Comparison of ENCODE assay signal across 8 cellular contexts in the genomic region with DNA sequence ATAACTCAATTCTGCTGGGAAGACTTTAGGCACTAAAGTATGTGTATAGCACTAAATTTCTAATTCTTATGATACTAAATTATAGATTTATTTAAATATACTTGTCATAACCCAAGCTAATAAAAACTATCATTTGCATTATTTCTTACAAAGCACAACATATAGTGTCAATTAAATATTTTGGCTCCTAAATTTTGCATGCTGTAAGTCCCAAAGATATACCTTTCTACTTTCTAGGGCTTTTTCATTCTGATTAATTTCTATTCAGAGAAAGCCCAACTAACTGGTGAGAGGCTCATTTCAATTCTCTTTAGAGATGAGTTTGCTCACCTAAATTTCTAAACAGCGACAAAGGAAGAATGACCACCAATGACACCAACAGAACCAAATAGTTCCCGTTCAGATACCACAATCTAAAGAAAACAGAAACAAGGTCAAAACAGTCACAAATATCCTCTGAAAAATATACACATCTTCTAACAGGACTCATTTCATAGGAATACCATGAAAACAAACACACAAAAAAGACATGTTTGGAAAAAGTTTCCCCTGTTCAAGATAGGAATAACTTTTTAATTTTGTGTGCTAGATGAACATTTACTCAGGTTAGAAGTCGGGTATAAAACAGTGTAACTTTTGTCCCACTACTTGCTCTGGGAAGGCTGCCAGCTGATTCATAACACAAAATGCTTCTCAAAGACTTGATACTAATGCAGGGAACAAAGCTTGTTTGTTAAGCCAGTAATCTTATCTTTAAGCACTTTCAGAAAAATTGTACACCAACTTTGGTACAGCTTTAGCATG. TPM values are rescaled to one million over a fixed set of nuclear protein-coding genes. Genes with fewer than 3 reads are reported as not detected.
DNase-seq lines count a peak whose midpoint lies in the region; ATAC-seq, FAIRE-seq and TF ChIP-seq lines count a peak whose summit lies in the region.

No MANE protein-coding gene starts in this region.

- H3K4me3 ChIP-seq in A549 (peak overlapping the region; percentile 91; the same call in 2 of the 3 replicates), colonic mucosa (no peak overlapping the region), mesenchymal stem cell (ENCODE audit: insufficient read depth in 1 of 2, low read depth in 1 of 2, low read length in 2 of 2) (peak overlapping the region in 1 of 2 experiments; percentile 98)

- H3K27ac ChIP-seq in A549 (peak overlapping the region in 1 of 2 experiments; percentile 2; a peak in 2 of 6 replicates), colonic mucosa (peak overlapping the region; percentile 20), mesenchymal stem cell (ENCODE audit: low read length, poor library complexity, severe bottlenecking) (peak overlapping the region; percentile 30)

- H2BK12ac ChIP-seq in mesenchymal stem cell (ENCODE audit: low read length in 2 of 2), result no peak overlapping the region

- H3K36me3 ChIP-seq in colonic mucosa (peaks cover 45% of the 10 kb centered on the region), mesenchymal stem cell (ENCODE audit: control insufficient read depth in 1 of 2, insufficient read depth in 2 of 2, low read depth in 1 of 2, low read length in 2 of 2) (peaks cover 4 to 100% of the 10 kb centered on the region in 2 experiments)

- H3K4me1 ChIP-seq in A549 (peaks cover 97% of the 10 kb centered on the region), colonic mucosa (peaks cover 36% of the 10 kb centered on the region), mesenchymal stem cell (ENCODE audit: control insufficient read depth, insufficient read depth, low read depth, low read length) (peaks cover 3% of the 10 kb centered on the region)

- TF ChIP-seq POLR2A in A549 (IDR thresholded peaks at IDR 0.05; ENCODE audit: low read length), result no peak

- H3K4me2 ChIP-seq in A549 (peak overlapping the region; percentile 85), mesenchymal stem cell (ENCODE audit: low read length, poor library complexity, severe bottlenecking) (no peak overlapping the region)

- H2BK120ac ChIP-seq in mesenchymal stem cell (ENCODE audit: low read depth, low read length), result no peak overlapping the region

- TF ChIP-seq RAD21 in A549 (conservative IDR thresholded peaks at IDR 0.05 in 1 of 2, IDR thresholded peaks at IDR 0.05 in 1 of 2), result no peak

- H3K9ac ChIP-seq in colonic mucosa (ENCODE audit: low read depth in 2 of 2, low read length in 2 of 2), result no peak overlapping the region
- H3K9ac ChIP-seq in mesenchymal stem cell (ENCODE audit: low read length), result peak overlapping the region; percentile 99

- TF ChIP-seq CTCF in A549 (IDR thresholded peaks at IDR 0.05), result no peak
- TF ChIP-seq CTCF in colonic mucosa (IDR thresholded peaks at IDR 0.05), result no peak
- TF ChIP-seq CTCF in GM10248 (IDR thresholded peaks at IDR 0.05; ENCODE audit: control extremely low read depth, extremely low read depth, low read depth, missing control alignments), result no peak

- H3K18ac ChIP-seq in mesenchymal stem cell (ENCODE audit: low read depth in 1 of 2, low read length in 2 of 2), result no peak overlapping the region

- FAIRE-seq in A549 (lab: Jason Lieb, UNC), result peak; percentile 72

- H3K79me1 ChIP-seq in mesenchymal stem cell (replicated peaks; ENCODE audit: low read length, poor library complexity, severe bottlenecking), result no peaks in the 10 kb centered on the region

- TF ChIP-seq EP300 in A549 (IDR thresholded peaks at IDR 0.05), result no peak

- peak in 1 of 2 experiments; percentile 53 for DNase-seq in A549 (ENCODE audit: low read depth in 1 of 2, low spot score in 1 of 2)
- DNase-seq in LoVo (ENCODE audit: low spot score), result peak; percentile 55
- DNase-seq in colonic mucosa, result peak; percentile 70
- peak; percentile 61 for DNase-seq in mesenchymal stem cell
- DNase-seq in NCI-H1436 treated with DMSO at 0.1 percent for 48 hours (lab: John Stamatoyannopoulos, UW), result no peak
- no peak for DNase-seq in germinal center (ENCODE audit: low spot score)
- DNase-seq in GM10248 (ENCODE audit: extremely low spot score), result no peak
- no peak for DNase-seq in NCI-H82 (lab: John Stamatoyannopoulos, UW)

- ATAC-seq in A549, result peak in 1 of 2 experiments; percentile 10; a peak in 1 of 6 replicates

- H2BK5ac ChIP-seq in mesenchymal stem cell (ENCODE audit: low read depth, low read length, poor library complexity, severe bottlenecking), result no peak overlapping the region

- no peak overlapping the region for H3K14ac ChIP-seq in mesenchymal stem cell (ENCODE audit: low read length in 2 of 2)

- POLR2A ChIA-PET in A549 (lab: Yijun Ruan, JAX) (interaction anchor here (1.4 to 2.3 kb wide), 2 partner anchors 8 to 96 kb away, joined by 7 read pairs; partner anchors contain the start of gene SLC38A1), GM10248 (lab: Yijun Ruan, JAX) (interaction anchor here (1.2 to 1.4 kb wide), 2 partner anchors 11 to 101 kb away, joined by 3 to 4 read pairs; no protein-coding TSS in a partner anchor)

- H3K9me3 ChIP-seq in A549 (no peaks in the 10 kb centered on the region), colonic mucosa (no peaks in the 10 kb centered on the region), mesenchymal stem cell (ENCODE audit: control insufficient read depth, low read length) (no peaks in the 10 kb centered on the region)

- no peak overlapping the region for H3K4ac ChIP-seq in mesenchymal stem cell (ENCODE audit: low read depth in 1 of 2, low read length in 2 of 2)

- no peak overlapping the region for H4K91ac ChIP-seq in mesenchymal stem cell (ENCODE audit: low read length)

- CTCF ChIA-PET in A549 (lab: Yijun Ruan, JAX) (interaction anchor here (1.1 to 3.2 kb wide), 4 partner anchors 11 to 374 kb away, joined by 3 to 9 read pairs (median 3); no protein-coding TSS in a partner anchor), GM10248 (lab: Yijun Ruan, JAX) (interaction anchor here (1.1 to 2.4 kb wide), 4 partner anchors 11 to 385 kb away, joined by 3 to 11 read pairs (median 4); no protein-coding TSS in a partner anchor)

- no peak overlapping the region for H2BK15ac ChIP-seq in mesenchymal stem cell (ENCODE audit: low read depth, poor library complexity, severe bottlenecking)

- H2AK5ac ChIP-seq in mesenchymal stem cell (ENCODE audit: low read length, severe bottlenecking), result no peak overlapping the region

- H3K27me3 ChIP-seq in colonic mucosa (no peaks in the 10 kb centered on the region), mesenchymal stem cell (ENCODE audit: control insufficient read depth in 1 of 2, insufficient read depth in 1 of 2, low read length in 2 of 2) (no peaks in the 10 kb centered on the region)

- H4K8ac ChIP-seq in mesenchymal stem cell (ENCODE audit: low read length), result no peak overlapping the region

- no peak overlapping the region for H3K23ac ChIP-seq in mesenchymal stem cell (ENCODE audit: low read length in 2 of 2)

- 32% methylated on average over 3 of the region's 3 CpGs for WGBS in A549 (ENCODE audit: missing lambda C conversion rate)
- WGBS in mesenchymal stem cell, result 70% methylated on average over 2 of the region's 3 CpGs

- no peak overlapping the region for H2AFZ ChIP-seq in mesenchymal stem cell (ENCODE audit: low read depth, low read length)

- intact Hi-C loops in colonic mucosa (cut with DNase I), result no loop called here

TF ChIP-seq in A549, 52 proteins besides CTCF, POLR2A, EP300 and RAD21:
- 0 out of 3 replicates have a peak, but pooled peaks have one; percentile 6 for TF ChIP-seq SMC3 (IDR thresholded peaks at IDR 0.05)
- TF ChIP-seq HOXA7 (CRISPR knock-in tag; IDR thresholded peaks at IDR 0.05), result peak; percentile 22; the same call in 1 of the 2 replicates
- TF ChIP-seq RNF2 (IDR thresholded peaks at IDR 0.05; ENCODE audit: borderline replicate concordance, low read depth), result no peak
- no peak for TF ChIP-seq FOSL2 (IDR thresholded peaks at IDR 0.05)
- TF ChIP-seq FOSL2 (CRISPR knock-in tag; IDR thresholded peaks at IDR 0.05), result peak; percentile 46; the same call in 1 of the 2 replicates
- TF ChIP-seq MAFK (IDR thresholded peaks at IDR 0.05; ENCODE audit: partially characterized antibody), result no peak
- TF ChIP-seq ZSCAN20 (CRISPR knock-in tag; IDR thresholded peaks at IDR 0.05), result 0 out of 2 replicates have a peak, but pooled peaks have one; percentile 14
- TF ChIP-seq BHLHE40 (IDR thresholded peaks at IDR 0.05; ENCODE audit: low read depth, low read length), result no peak

RNA-seq across cellular contexts. Expression of gene SLC38A2, which starts 7.6 kb away (rescaled TPM):
- polyA plus RNA-seq in A549 (2011; rRNA removed) (366 and 519 TPM in 2 replicates), A549 (2017; fragmentation: RNase III; extraction: RNeasy Plus Mini Kit Qiagen cat#74134 plus additional on column Dnase treatment) (131 to 195 TPM (median 187 TPM) in 3 replicates)
- 38.6 and 50.8 TPM in 2 replicates for polyA plus RNA-seq in A549 (2012; cell fraction: cytosol; rRNA removed)
- polyA plus RNA-seq in A549 (2012; cell fraction: nucleus; rRNA removed), result 108 and 151 TPM in 2 replicates
- polyA minus RNA-seq in A549 (2011; rRNA and poly(A)+ RNA removed), result 230 and 257 TPM in 2 replicates
- total RNA-seq in colonic mucosa, result 100 to 1,000 TPM in 1 of 2 donors, 10 to 100 TPM in 1; 98.5 to 158 TPM
- 438 TPM for polyA plus RNA-seq in mesenchymal stem cell (2013, experiment 1 of 2)
- polyA plus RNA-seq in mesenchymal stem cell (2013, experiment 2 of 2), result 429 TPM

Comparison
In these comparisons a context has a peak if more than half of its experiments do, and no peak if none do; other contexts are left out.
1. DNase-seq: peak in LoVo (single experiment), colonic mucosa (single experiment) and mesenchymal stem cell (single experiment); none in NCI-H1436 treated with DMSO at 0.1 percent for 48 hours (single experiment), germinal center (single experiment), GM10248 (single experiment) and NCI-H82 (single experiment).